ENCODE assay signal across 36 cellular contexts in genomic region chr5:65766781-65767180, GRCh38.
"Had no signal": no experiment of that assay in that cellular context is flagged by ENCODE, and none has a peak within 500 bp of the region (broad histone marks: within the 10 kb centered on the region; RNA-seq: fewer than 3 reads in every experiment).

No MANE protein-coding gene starts in this region.

- H3K27ac Mint-ChIP-seq: activated CD4-positive, alpha-beta T cell treated with anti-CD3 and anti-CD28 coated beads for 36 hours; activated CD8-positive, alpha-beta T cell treated with anti-CD3 and anti-CD28 coated beads for 36 hours; activated naive CD4-positive, alpha-beta T cell treated with anti-CD3 and anti-CD28 coated beads for 36 hours; activated naive CD4-positive, alpha-beta T cell treated with anti-CD3 and anti-CD28 coated beads, Interleukin-2, amount 50 U/mL, for 24 hours; activated naive CD8-positive, alpha-beta T cell treated with anti-CD3 and anti-CD28 coated beads for 36 hours; activated naive CD8-positive, alpha-beta T cell treated with anti-CD3 and anti-CD28 coated beads, Interleukin-2, amount 50 U/mL, for 24 hours; activated T-helper 1 cell treated with anti-CD3 and anti-CD28 coated beads, Interleukin-12 subunit alpha, Interleukin-12 subunit beta, Interleukin-2, Interleukin-4 antibody, amounts not matched to agents 30 ng/mL and 10 ng/mL and 1 ng/mL, durations not matched to agents 14 hours and 24 hours and 36 hours; activated T-helper 2 cell treated with anti-CD3 and anti-CD28 coated beads, Interferon-gamma antibody, Interleukin-2, Interleukin-4, amounts not matched to agents 10 μg/mL and 5 μg/mL and 100 μg/mL, durations not matched to agents 14 hours and 24 hours and 36 hours; effector memory CD8-positive, alpha-beta T cell; T-helper 17 cell; T-helper 2 cell treated with Interferon-gamma antibody and Interleukin-4, amounts not matched to agents 5 μg/mL and 100 μg/mL, for 36 hours had no signal

- ATAC-seq: body of pancreas; effector memory CD8-positive, alpha-beta T cell; gastroesophageal sphincter; heart right ventricle; T-helper 17 cell had no signal

- DNase-seq: activated CD4-positive, alpha-beta T cell treated with anti-CD3 and anti-CD28 coated beads for 36 hours; activated CD4-positive, alpha-beta T cell treated with anti-CD3 and anti-CD28 coated beads, Interleukin-2, amount 50 U/mL, for 1 hour; activated CD4-positive, alpha-beta T cell treated with anti-CD3 and anti-CD28 coated beads, Interleukin-2, amount 50 U/mL, for 48 hours; activated CD4-positive, CD25-positive, alpha-beta regulatory T cell; activated CD4-positive, CD25-positive, alpha-beta regulatory T cell treated with anti-CD3 and anti-CD28 coated beads, Interleukin-2, amount 50 U/mL, for 72 hours; activated CD8-positive, alpha-beta memory T cell treated with anti-CD3 and anti-CD28 coated beads for 24 hours; activated effector memory CD4-positive, alpha-beta T cell treated with anti-CD3 and anti-CD28 coated beads, Interleukin-2, amount 50 U/mL, for 16 hours; activated naive CD4-positive, alpha-beta T cell treated with anti-CD3 and anti-CD28 coated beads for 36 hours; activated naive CD8-positive, alpha-beta T cell treated with anti-CD3 and anti-CD28 coated beads for 36 hours; activated naive CD8-positive, alpha-beta T cell treated with anti-CD3 and anti-CD28 coated beads, Interleukin-2, amount 50 U/mL, for 24 hours; activated T-cell treated with anti-CD3 and anti-CD28 coated beads, Interleukin-2, amount 50 U/mL, for 1 hour; activated T-cell treated with anti-CD3 and anti-CD28 coated beads, Interleukin-2, amount 50 U/mL, for 48 hours; adrenal gland; amygdala; aorta; body of pancreas; caudate nucleus; cortex of kidney; dermis blood vessel endothelial cell; effector CD4-positive, alpha-beta T cell; effector memory CD8-positive, alpha-beta T cell; esophagus squamous epithelium; foreskin melanocyte; heart right ventricle; T-helper 1 cell; T-helper 17 cell; T1000; WERI-Rb-1 had no signal

- FAIRE-seq: colon, endothelial cell of umbilical vein had no signal

- H3K4me1 Mint-ChIP-seq: T-helper 17 cell had no signal

- H3K9me3 Mint-ChIP-seq: activated naive CD4-positive, alpha-beta T cell treated with anti-CD3 and anti-CD28 coated beads, Interleukin-2, amount 50 U/mL, for 24 hours; activated T-helper 2 cell treated with anti-CD3 and anti-CD28 coated beads, Interferon-gamma antibody, Interleukin-2, Interleukin-4, amounts not matched to agents 10 μg/mL and 5 μg/mL and 100 μg/mL, durations not matched to agents 14 hours and 24 hours and 36 hours; effector memory CD8-positive, alpha-beta T cell had no signal

- H3K4me3 Mint-ChIP-seq: activated CD4-positive, alpha-beta T cell treated with anti-CD3 and anti-CD28 coated beads for 36 hours; activated CD8-positive, alpha-beta T cell treated with anti-CD3 and anti-CD28 coated beads for 36 hours; activated naive CD4-positive, alpha-beta T cell treated with anti-CD3 and anti-CD28 coated beads for 36 hours; activated naive CD4-positive, alpha-beta T cell treated with anti-CD3 and anti-CD28 coated beads, Interleukin-2, amount 50 U/mL, for 24 hours; activated naive CD8-positive, alpha-beta T cell treated with anti-CD3 and anti-CD28 coated beads for 36 hours; activated naive CD8-positive, alpha-beta T cell treated with anti-CD3 and anti-CD28 coated beads, Interleukin-2, amount 50 U/mL, for 24 hours; activated T-helper 1 cell treated with anti-CD3 and anti-CD28 coated beads, Interleukin-12 subunit alpha, Interleukin-12 subunit beta, Interleukin-2, Interleukin-4 antibody, amounts not matched to agents 30 ng/mL and 10 ng/mL and 1 ng/mL, durations not matched to agents 14 hours and 24 hours and 36 hours; effector memory CD8-positive, alpha-beta T cell; T-helper 17 cell; T-helper 2 cell treated with Interferon-gamma antibody and Interleukin-4, amounts not matched to agents 5 μg/mL and 100 μg/mL, for 36 hours had no signal

- H3K27me3 Mint-ChIP-seq: activated CD4-positive, alpha-beta T cell treated with anti-CD3 and anti-CD28 coated beads for 36 hours; activated CD8-positive, alpha-beta T cell treated with anti-CD3 and anti-CD28 coated beads for 36 hours; activated naive CD4-positive, alpha-beta T cell treated with anti-CD3 and anti-CD28 coated beads, Interleukin-2, amount 50 U/mL, for 24 hours; activated naive CD8-positive, alpha-beta T cell treated with anti-CD3 and anti-CD28 coated beads for 36 hours; activated naive CD8-positive, alpha-beta T cell treated with anti-CD3 and anti-CD28 coated beads, Interleukin-2, amount 50 U/mL, for 24 hours; effector memory CD8-positive, alpha-beta T cell; T-helper 17 cell had no signal
